12 cellular contexts compared by ENCODE assay signal in genomic region chr14:76091036-76091435, GRCh38.
DNase-seq lines count a peak whose midpoint lies in the region; ATAC-seq and TF ChIP-seq lines count a peak whose summit lies in the region.
"Had no signal": no experiment of that assay in that cellular context is flagged by ENCODE, and none has a peak within 500 bp of the region (broad histone marks: within the 10 kb centered on the region; RNA-seq: fewer than 3 reads in every experiment).

No MANE protein-coding gene starts in this region.

- H3K27me3 Mint-ChIP-seq in activated CD4-positive, alpha-beta T cell treated with anti-CD3 and anti-CD28 coated beads for 36 hours, result no peaks in the 10 kb centered on the region
- H3K27me3 Mint-ChIP-seq in brain, result no peaks in the 10 kb centered on the region

- no peaks in the 10 kb centered on the region for H3K36me3 Mint-ChIP-seq in activated CD4-positive, alpha-beta T cell treated with anti-CD3 and anti-CD28 coated beads for 36 hours (ENCODE audit: low read depth)
- no peaks in the 10 kb centered on the region for H3K36me3 Mint-ChIP-seq in brain

- no peak overlapping the region for H3K27ac ChIP-seq in aorta (ENCODE audit: low read depth in 1 of 2, low read length in 2 of 2)

- no peaks in the 10 kb centered on the region for H3K36me3 ChIP-seq in aorta (ENCODE audit: control insufficient read depth in 1 of 2, insufficient read depth in 2 of 2, low read length in 1 of 2)

- DNase-seq in activated CD4-positive, alpha-beta T cell treated with anti-CD3 and anti-CD28 coated beads for 36 hours, result peak; percentile 10
- DNase-seq in activated CD4-positive, alpha-beta T cell treated with anti-CD3 and anti-CD28 coated beads, Interleukin-2, amount 50 U/mL, for 4 hours, result no peak
- DNase-seq in left kidney (ENCODE audit: low read depth, low spot score) (peak; percentile 75), aorta (no peak), H4 (ENCODE audit: low spot score) (no peak), NCI-H2081 treated with DMSO at 0.1 percent for 48 hours (lab: John Stamatoyannopoulos, UW) (no peak)
- DNase-seq: activated T-cell treated with anti-CD3 and anti-CD28 coated beads, Interleukin-2, amount 50 U/mL, for 4 hours; small intestine had no signal

- no peak for TF ChIP-seq CTCF in brain (conservative IDR thresholded peaks at IDR 0.05)

- CTCF ChIA-PET in activated CD4-positive, alpha-beta T cell treated with anti-CD3 and anti-CD28 coated beads for 36 hours (lab: Charles Lee), result no interaction called here

- POLR2A ChIA-PET in activated CD4-positive, alpha-beta T cell treated with anti-CD3 and anti-CD28 coated beads for 36 hours (lab: Charles Lee), result no interaction called here

- no peaks in the 10 kb centered on the region for H3K27me3 ChIP-seq in aorta (ENCODE audit: control insufficient read depth in 1 of 2, insufficient read depth in 2 of 2, low read length in 1 of 2)

- intact Hi-C loops in activated CD4-positive, alpha-beta T cell treated with anti-CD3 and anti-CD28 coated beads for 36 hours (cut with DNase I, micrococcal nuclease), result no loop called here
- intact Hi-C loops in aorta (cut with DNase I), result no loop called here

- no peaks in the 10 kb centered on the region for H3K4me1 Mint-ChIP-seq in activated CD4-positive, alpha-beta T cell treated with anti-CD3 and anti-CD28 coated beads for 36 hours
- H3K4me1 Mint-ChIP-seq in brain, result peaks cover 56% of the 10 kb centered on the region
- H3K4me1 Mint-ChIP-seq: B cell had no signal

- H3K4me3 ChIP-seq in aorta (ENCODE audit: low read length in 2 of 2), result no peak overlapping the region

- ATAC-seq in activated CD4-positive, alpha-beta T cell treated with anti-CD3 and anti-CD28 coated beads for 36 hours, result no peak
- peak; percentile 80 for ATAC-seq in aorta (ENCODE audit: low FRiP score)
- ATAC-seq in HG02610 (IDR thresholded peaks at IDR 0.05; ENCODE audit: unreplicated experiment), result no peak
- ATAC-seq: activated T-cell treated with anti-CD3 and anti-CD28 coated beads, Interleukin-2, amount 50 U/mL, for 4 hours; Panc1 had no signal

- H3K4me1 ChIP-seq in aorta (ENCODE audit: control insufficient read depth in 1 of 2, insufficient read depth in 2 of 2, low read length in 2 of 2), result no peaks in the 10 kb centered on the region

- no peak overlapping the region for H3K27ac Mint-ChIP-seq in activated CD4-positive, alpha-beta T cell treated with anti-CD3 and anti-CD28 coated beads for 36 hours
- H3K27ac Mint-ChIP-seq in brain, result peak overlapping the region in 3 of 5 experiments; percentile 31 to 73 (median 61)
- H3K27ac Mint-ChIP-seq: B cell had no signal

- H3K9me3 ChIP-seq in aorta (ENCODE audit: control insufficient read depth, low read length), result no peaks in the 10 kb centered on the region

- H3K4me3 Mint-ChIP-seq in activated CD4-positive, alpha-beta T cell treated with anti-CD3 and anti-CD28 coated beads for 36 hours, result no peak overlapping the region
- no peak overlapping the region for H3K4me3 Mint-ChIP-seq in brain
- H3K4me3 Mint-ChIP-seq: activated T-cell treated with anti-CD3 and anti-CD28 coated beads, Interleukin-2, amount 50 U/mL, for 4 hours; B cell had no signal

- 39 to 46% methylated on average over 10 of the region's 10 CpGs for whole genome bisulfite sequencing in aorta, 2 donors

- H3K9me3 Mint-ChIP-seq in activated CD4-positive, alpha-beta T cell treated with anti-CD3 and anti-CD28 coated beads for 36 hours (ENCODE audit: low read depth), result no peaks in the 10 kb centered on the region
- H3K9me3 Mint-ChIP-seq in brain, result no peaks in the 10 kb centered on the region
- H3K9me3 Mint-ChIP-seq: activated T-cell treated with anti-CD3 and anti-CD28 coated beads, Interleukin-2, amount 50 U/mL, for 4 hours had no signal

Comparison
In these comparisons a context has a peak if more than half of its experiments do, and no peak if none do; other contexts are left out.
1. DNase-seq: peak in activated CD4-positive, alpha-beta T cell treated with anti-CD3 and anti-CD28 coated beads for 36 hours (single experiment) and left kidney (single experiment); none in activated CD4-positive, alpha-beta T cell treated with anti-CD3 and anti-CD28 coated beads, Interleukin-2, amount 50 U/mL, for 4 hours (0 of 2), aorta (0 of 2), H4 (single experiment) and NCI-H2081 treated with DMSO at 0.1 percent for 48 hours (single experiment).